17 cellular contexts compared by ENCODE assay signal in the genomic region with DNA sequence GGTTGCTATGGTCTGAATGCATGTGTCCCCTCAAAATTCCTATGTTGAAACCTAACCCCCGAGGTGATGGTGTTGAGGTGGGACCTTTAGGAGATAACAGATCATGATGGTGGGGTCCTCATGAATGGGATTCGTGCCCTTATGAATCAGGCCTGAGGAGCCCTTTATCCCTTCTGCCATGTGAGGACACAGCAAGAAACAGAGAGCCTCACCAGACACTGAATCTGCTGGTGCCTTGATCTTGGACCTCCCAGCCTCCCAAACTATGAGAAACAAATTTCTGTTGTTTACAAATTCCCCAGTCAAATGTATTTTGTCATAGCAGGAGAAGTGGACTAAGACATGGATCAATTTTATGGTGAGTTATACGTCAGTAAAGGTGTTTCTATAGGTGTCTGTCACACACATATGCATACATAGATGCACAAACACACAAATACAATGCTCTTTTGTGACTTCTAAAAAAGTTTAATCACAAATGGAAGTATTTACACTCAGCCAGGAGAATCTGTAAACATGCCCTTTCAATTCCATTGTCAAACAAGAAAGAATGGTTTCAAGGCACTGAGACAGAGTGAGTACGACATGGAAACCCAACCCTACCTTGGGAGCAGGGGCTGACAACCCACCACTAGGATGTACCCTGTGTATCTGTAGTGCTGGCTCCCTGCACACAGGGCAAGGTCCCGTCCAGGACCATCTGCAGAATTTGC.
"Had no signal": no experiment of that assay in that cellular context is flagged by ENCODE, and none has a peak within 500 bp of the region (broad histone marks: within the 10 kb centered on the region; RNA-seq: fewer than 3 reads in every experiment).

No MANE protein-coding gene starts in this region.

- H3K9me3 Mint-ChIP-seq: naive thymus-derived CD8-positive, alpha-beta T cell; neural crest cell; type B pancreatic cell had no signal

- ATAC-seq: heart left ventricle; left colon; left ventricle myocardium superior; mucosa of descending colon; naive thymus-derived CD8-positive, alpha-beta T cell had no signal

- H3K4me3 Mint-ChIP-seq: neural crest cell, type B pancreatic cell had no signal

- FAIRE-seq: frontal cortex, small intestine, urothelium cell line had no signal

- H3K4me3 ChIP-seq: colonic mucosa, heart left ventricle, mucosa of descending colon, right atrium auricular region had no signal

- H3K27ac Mint-ChIP-seq: type B pancreatic cell had no signal

- DNase-seq: colonic mucosa; dermis blood vessel endothelial cell; erythroblast; heart left ventricle; hippocampal formation; left colon; left ventricle myocardium superior; mucosa of descending colon; naive thymus-derived CD8-positive, alpha-beta T cell; stimulated activated CD4-positive, alpha-beta T cell treated with anti-CD3 and anti-CD28 coated beads, Interleukin-2, amount 100 ng/mL, for 48 hours; stimulated activated naive CD4-positive, alpha-beta T cell treated with Interleukin-2 at 50 U/mL for 16 hours had no signal

- H3K27me3 ChIP-seq: colonic mucosa, heart left ventricle, right atrium auricular region had no signal

- H3K36me3 ChIP-seq: colonic mucosa, heart left ventricle, right atrium auricular region had no signal

- H3K36me3 Mint-ChIP-seq: naive thymus-derived CD8-positive, alpha-beta T cell; type B pancreatic cell had no signal

- H3K9me3 ChIP-seq: colonic mucosa, heart left ventricle, mucosa of descending colon, right atrium auricular region had no signal

- H3K27ac ChIP-seq: colonic mucosa, heart left ventricle, right atrium auricular region had no signal
